Comparison of ENCODE assay signal across 10 cellular contexts in genomic region chr5:179605026-179605833, GRCh38. TPM values are rescaled to one million over a fixed set of nuclear protein-coding genes. Genes with fewer than 3 reads are reported as not detected.
A peak's percentile ranks its signal among the peaks of the same experiment; 100 is the strongest.
DNase-seq lines count a peak whose midpoint lies in the region; ATAC-seq and TF ChIP-seq lines count a peak whose summit lies in the region.
"Had no signal": no experiment of that assay in that cellular context is flagged by ENCODE, and none has a peak within 500 bp of the region (broad histone marks: within the 10 kb centered on the region; RNA-seq: fewer than 3 reads in every experiment).

No MANE protein-coding gene starts in this region.

- ATAC-seq in HG02870 (IDR thresholded peaks at IDR 0.05; ENCODE audit: unreplicated experiment) = no peak

- peak overlapping the region; percentile 61 for H3K27ac Mint-ChIP-seq in activated CD4-positive, alpha-beta T cell treated with anti-CD3 and anti-CD28 coated beads, Interleukin-2, amount 10 ng/mL, durations not matched to agents 7 days and 5 days

- POLR2A ChIA-PET in activated CD4-positive, alpha-beta T cell treated with anti-CD3 and anti-CD28 coated beads, Interleukin-2, amount 10 ng/mL, durations not matched to agents 7 days and 5 days (lab: Charles Lee) = interaction anchor here (1.3 kb wide), 1 partner anchor 10 kb away, joined by 3 read pairs; no protein-coding TSS in a partner anchor

- no peak overlapping the region for H3K4me3 Mint-ChIP-seq in activated CD4-positive, alpha-beta T cell treated with anti-CD3 and anti-CD28 coated beads, Interleukin-2, amount 10 ng/mL, durations not matched to agents 7 days and 5 days

- H3K4me3 ChIP-seq in liver (ENCODE audit: low read depth in 1 of 3, low read length in 3 of 3) = no peak overlapping the region

- no peaks in the 10 kb centered on the region for H3K27me3 ChIP-seq in liver (ENCODE audit: control insufficient read depth in 4 of 4, insufficient read depth in 4 of 4, low read length in 3 of 4)

- H3K9ac ChIP-seq in liver (ENCODE audit: low read depth in 1 of 2, low read length in 2 of 2) = no peak overlapping the region

- H3K4me1 ChIP-seq in liver (ENCODE audit: control insufficient read depth in 4 of 4, insufficient read depth in 4 of 4, low read length in 3 of 4) = peaks cover 0 to 6% (median 3%) of the 10 kb centered on the region in 4 donors

- H3K4me1 Mint-ChIP-seq in activated CD4-positive, alpha-beta T cell treated with anti-CD3 and anti-CD28 coated beads, Interleukin-2, amount 10 ng/mL, durations not matched to agents 7 days and 5 days = peaks cover 38% of the 10 kb centered on the region

- no peak for TF ChIP-seq RAD21 in liver (IDR thresholded peaks at IDR 0.05)

- H3K36me3 ChIP-seq in liver (ENCODE audit: control insufficient read depth in 4 of 4, insufficient read depth in 3 of 4, low read depth in 1 of 4, low read length in 3 of 4) = peaks cover 11 to 54% (median 30%) of the 10 kb centered on the region in 4 donors

- no peaks in the 10 kb centered on the region for H3K9me3 ChIP-seq in liver (ENCODE audit: control insufficient read depth in 4 of 4, low read length in 3 of 4)

- no peaks in the 10 kb centered on the region for H3K9me3 Mint-ChIP-seq in activated CD4-positive, alpha-beta T cell treated with anti-CD3 and anti-CD28 coated beads, Interleukin-2, amount 10 ng/mL, durations not matched to agents 7 days and 5 days

- peaks cover 39% of the 10 kb centered on the region for H3K36me3 Mint-ChIP-seq in activated CD4-positive, alpha-beta T cell treated with anti-CD3 and anti-CD28 coated beads, Interleukin-2, amount 10 ng/mL, durations not matched to agents 7 days and 5 days (ENCODE audit: low read depth)

- WGBS in liver = 74% methylated on average over 10 of the region's 10 CpGs

- H3K27ac ChIP-seq in caudate nucleus (ENCODE audit: low read depth, low read length) (peak overlapping the region; percentile 20), liver (ENCODE audit: low read depth in 1 of 2, low read length in 2 of 2) (no peak overlapping the region), substantia nigra (ENCODE audit: low read depth, low read length, poor library complexity, severe bottlenecking) (peak overlapping the region; percentile 35)

- TF ChIP-seq CTCF in liver (IDR thresholded peaks at IDR 0.05; ENCODE audit: low read depth, low read length, missing input control) = no peak

- H3K27me3 Mint-ChIP-seq in activated CD4-positive, alpha-beta T cell treated with anti-CD3 and anti-CD28 coated beads, Interleukin-2, amount 10 ng/mL, durations not matched to agents 7 days and 5 days = no peaks in the 10 kb centered on the region

- CTCF ChIA-PET in activated CD4-positive, alpha-beta T cell treated with anti-CD3 and anti-CD28 coated beads, Interleukin-2, amount 10 ng/mL, durations not matched to agents 7 days and 5 days (lab: Charles Lee) = interaction anchor here (0.6 to 1.4 kb wide), 2 partner anchors 12 to 1370 kb away, joined by 3 to 4 read pairs; no protein-coding TSS in a partner anchor

- DNase-seq in activated CD4-positive, alpha-beta T cell treated with anti-CD3 and anti-CD28 coated beads, Interleukin-2, amount 10 ng/mL, durations not matched to agents 7 days and 5 days = no peak
- DNase-seq in activated CD4-positive, alpha-beta T cell treated with anti-CD3 and anti-CD28 coated beads for 48 hours = no peak
- DNase-seq in caudate nucleus (lab: John Stamatoyannopoulos, UW) (no peak), substantia nigra (lab: John Stamatoyannopoulos, UW) (peak in 4 of 49 donors; percentile 5 to 42 (median 10)), dermis blood vessel endothelial cell (no peak), cerebellar nuclear complex (lab: John Stamatoyannopoulos, UW) (no peak)
- DNase-seq: activated CD8-positive, alpha-beta memory T cell treated with anti-CD3 and anti-CD28 coated beads for 24 hours; NCI-H446 treated with DMSO at 0.1 percent for 48 hours had no signal

TF ChIP-seq in liver, 16 proteins besides CTCF, POLR2A, EP300 and RAD21:
- TF ChIP-seq NR2F2 (IDR thresholded peaks at IDR 0.05) = peak; percentile 40
- TF ChIP-seq FOXA2 (IDR thresholded peaks at IDR 0.05) = peak; percentile 68
- peak; percentile 8 to 34 for TF ChIP-seq HNF4A (conservative IDR thresholded peaks at IDR 0.05)
- TF ChIP-seq JUND (IDR thresholded peaks at IDR 0.05) = no peak
- TF ChIP-seq FOXA1 (IDR thresholded peaks at IDR 0.05) = peak; percentile 20

RNA-seq across cellular contexts. Expression of gene HNRNPH1, which starts 18.2 kb away (rescaled TPM):
- total RNA-seq in activated CD4-positive, alpha-beta T cell treated with anti-CD3 and anti-CD28 coated beads, Interleukin-2, amount 10 ng/mL, durations not matched to agents 7 days and 5 days = 100 to 1,000 TPM; 895 to 954 TPM
- 100 to 1,000 TPM; 505 to 583 TPM for total RNA-seq in liver
- 100 to 1,000 TPM; 102 to 191 TPM for polyA plus RNA-seq in liver
- total RNA-seq in dermis blood vessel endothelial cell = 656 and 803 TPM in 2 replicates

RNA-seq across cellular contexts. Expression of gene RUFY1, which starts 54.9 kb away (rescaled TPM):
- total RNA-seq in activated CD4-positive, alpha-beta T cell treated with anti-CD3 and anti-CD28 coated beads, Interleukin-2, amount 10 ng/mL, durations not matched to agents 7 days and 5 days = 10 to 100 TPM; 50.5 to 53.4 TPM
- total RNA-seq in liver (10 to 100 TPM; 21.6 to 25.2 TPM), dermis blood vessel endothelial cell (65.9 and 67.8 TPM in 2 replicates)
- polyA plus RNA-seq in liver = 10 to 100 TPM; 11.6 to 14.9 TPM

Comparison
In these comparisons a context has a peak if more than half of its experiments do, and no peak if none do; other contexts are left out.
1. H3K27ac ChIP-seq: peak in caudate nucleus (single experiment) and substantia nigra (single experiment); none in liver (0 of 2).